30 cellular contexts compared by ENCODE assay signal in the genomic region with DNA sequence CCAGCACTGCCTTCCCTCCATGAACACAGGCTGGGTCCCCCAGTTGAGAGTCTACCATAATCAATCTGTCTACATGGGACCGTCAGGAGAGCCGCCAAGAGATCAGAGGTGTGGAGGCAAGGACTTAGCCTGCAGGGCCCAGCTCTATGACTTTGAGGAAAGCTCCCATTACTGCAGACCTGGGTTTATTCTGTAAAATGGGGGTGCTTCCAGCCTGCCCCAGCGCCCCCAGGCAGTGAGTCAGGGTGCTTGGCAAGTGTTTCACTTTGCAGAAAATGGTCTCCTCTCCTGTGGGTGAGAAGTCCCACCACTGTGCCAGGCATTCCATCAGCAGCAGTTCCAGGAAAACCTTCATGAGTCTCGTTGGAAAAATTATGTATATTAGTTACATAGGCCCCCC.
"Had no signal": no experiment of that assay in that cellular context is flagged by ENCODE, and none has a peak within 500 bp of the region (broad histone marks: within the 10 kb centered on the region; RNA-seq: fewer than 3 reads in every experiment).

No MANE protein-coding gene starts in this region.

- H3K4me1 Mint-ChIP-seq: activated CD4-positive, alpha-beta T cell treated with anti-CD3 and anti-CD28 coated beads for 36 hours; activated CD4-positive, alpha-beta T cell treated with anti-CD3 and anti-CD28 coated beads, Interleukin-2, amount 10 ng/mL, durations not matched to agents 24 days and 14 days; activated naive CD8-positive, alpha-beta T cell treated with anti-CD3 and anti-CD28 coated beads for 36 hours; activated naive CD8-positive, alpha-beta T cell treated with anti-CD3 and anti-CD28 coated beads, Interleukin-2, amount 50 U/mL, for 24 hours; T-helper 17 cell had no signal

- H3K27ac Mint-ChIP-seq: activated CD4-positive, alpha-beta T cell treated with anti-CD3 and anti-CD28 coated beads for 36 hours; activated CD4-positive, alpha-beta T cell treated with anti-CD3 and anti-CD28 coated beads, Interleukin-2, amount 10 ng/mL, durations not matched to agents 24 days and 14 days; activated CD8-positive, alpha-beta T cell treated with anti-CD3 and anti-CD28 coated beads for 36 hours; activated naive CD8-positive, alpha-beta T cell treated with anti-CD3 and anti-CD28 coated beads for 36 hours; activated naive CD8-positive, alpha-beta T cell treated with anti-CD3 and anti-CD28 coated beads, Interleukin-2, amount 50 U/mL, for 24 hours; activated T-cell treated with anti-CD3 and anti-CD28 coated beads, Interleukin-2, amount 50 U/mL, for 24 hours; activated T-cell treated with anti-CD3 and anti-CD28 coated beads, Interleukin-2, amount 50 U/mL, for 72 hours; T-helper 17 cell; T-helper 2 cell treated with Interferon-gamma antibody and Interleukin-4, amounts not matched to agents 5 μg/mL and 100 μg/mL, for 36 hours had no signal

- DNase-seq: activated CD4-positive, alpha-beta T cell treated with anti-CD3 and anti-CD28 coated beads for 36 hours; activated CD4-positive, CD25-positive, alpha-beta regulatory T cell; activated CD4-positive, CD25-positive, alpha-beta regulatory T cell treated with anti-CD3 and anti-CD28 coated beads, Interleukin-2, amount 50 U/mL, for 72 hours; activated CD8-positive, alpha-beta memory T cell treated with anti-CD3 and anti-CD28 coated beads, Interleukin-2, amount 50 U/mL, for 48 hours; activated CD8-positive, alpha-beta T cell treated with anti-CD3 and anti-CD28 coated beads for 36 hours; activated gamma-delta T cell; activated naive CD4-positive, alpha-beta T cell; activated naive CD4-positive, alpha-beta T cell treated with anti-CD3 and anti-CD28 coated beads, Interleukin-2, amount 50 U/mL, for 16 hours; activated naive CD8-positive, alpha-beta T cell treated with anti-CD3 and anti-CD28 coated beads for 36 hours; activated naive CD8-positive, alpha-beta T cell treated with anti-CD3 and anti-CD28 coated beads, Interleukin-2, amount 50 U/mL, for 24 hours; activated T-cell treated with anti-CD3 and anti-CD28 coated beads for 4 hours; activated T-cell treated with anti-CD3 and anti-CD28 coated beads, Interleukin-2, amount 50 U/mL, for 24 hours; activated T-cell treated with anti-CD3 and anti-CD28 coated beads, Interleukin-2, amount 50 U/mL, for 72 hours; amygdala; aorta; body of pancreas; caudate nucleus; cortex of kidney; dermis blood vessel endothelial cell; effector CD8-positive, alpha-beta T cell; foreskin keratinocyte; gastrocnemius medialis; T-helper 1 cell; T-helper 17 cell; T1000 had no signal

- H3K9me3 Mint-ChIP-seq: activated CD4-positive, alpha-beta T cell treated with anti-CD3 and anti-CD28 coated beads, Interleukin-2, amount 10 ng/mL, durations not matched to agents 24 days and 14 days; activated CD8-positive, alpha-beta T cell treated with anti-CD3 and anti-CD28 coated beads for 36 hours; activated naive CD8-positive, alpha-beta T cell treated with anti-CD3 and anti-CD28 coated beads for 36 hours; activated naive CD8-positive, alpha-beta T cell treated with anti-CD3 and anti-CD28 coated beads, Interleukin-2, amount 50 U/mL, for 24 hours; activated T-cell treated with anti-CD3 and anti-CD28 coated beads, Interleukin-2, amount 50 U/mL, for 24 hours; T-helper 2 cell treated with Interferon-gamma antibody and Interleukin-4, amounts not matched to agents 5 μg/mL and 100 μg/mL, for 36 hours had no signal

- H3K36me3 ChIP-seq: adrenal gland, gastrocnemius medialis had no signal

- H3K27me3 Mint-ChIP-seq: activated CD4-positive, alpha-beta T cell treated with anti-CD3 and anti-CD28 coated beads, Interleukin-2, amount 10 ng/mL, durations not matched to agents 24 days and 14 days had no signal

- H3K27ac ChIP-seq: adrenal gland, body of pancreas, foreskin keratinocyte, gastrocnemius medialis had no signal

- H3K27me3 ChIP-seq: adrenal gland, body of pancreas, foreskin keratinocyte had no signal

- H3K9me3 ChIP-seq: adrenal gland, gastrocnemius medialis had no signal

- H3K4me3 Mint-ChIP-seq: activated CD4-positive, alpha-beta T cell treated with anti-CD3 and anti-CD28 coated beads for 36 hours; activated CD4-positive, alpha-beta T cell treated with anti-CD3 and anti-CD28 coated beads, Interleukin-2, amount 10 ng/mL, durations not matched to agents 24 days and 14 days; activated CD8-positive, alpha-beta T cell treated with anti-CD3 and anti-CD28 coated beads for 36 hours; activated naive CD8-positive, alpha-beta T cell treated with anti-CD3 and anti-CD28 coated beads for 36 hours; activated naive CD8-positive, alpha-beta T cell treated with anti-CD3 and anti-CD28 coated beads, Interleukin-2, amount 50 U/mL, for 24 hours; activated T-cell treated with anti-CD3 and anti-CD28 coated beads, Interleukin-2, amount 50 U/mL, for 24 hours; activated T-cell treated with anti-CD3 and anti-CD28 coated beads, Interleukin-2, amount 50 U/mL, for 72 hours; T-helper 17 cell; T-helper 2 cell treated with Interferon-gamma antibody and Interleukin-4, amounts not matched to agents 5 μg/mL and 100 μg/mL, for 36 hours had no signal

- H3K4me1 ChIP-seq: adrenal gland, body of pancreas, foreskin keratinocyte, gastrocnemius medialis had no signal

- H3K4me3 ChIP-seq: adrenal gland, body of pancreas, gastrocnemius medialis had no signal

- ATAC-seq: activated CD4-positive, alpha-beta T cell treated with anti-CD3 and anti-CD28 coated beads for 36 hours; activated CD8-positive, alpha-beta T cell treated with anti-CD3 and anti-CD28 coated beads for 36 hours; activated naive CD8-positive, alpha-beta T cell treated with anti-CD3 and anti-CD28 coated beads, Interleukin-2, amount 50 U/mL, for 24 hours; activated T-cell treated with anti-CD3 and anti-CD28 coated beads, Interleukin-2, amount 50 U/mL, for 72 hours; body of pancreas; esophagus mucosa; foreskin keratinocyte; gastrocnemius medialis; SK-N-SH treated with all-trans-retinoic acid at 6 μM for 48 hours; T-helper 17 cell had no signal

- H3K36me3 Mint-ChIP-seq: activated naive CD8-positive, alpha-beta T cell treated with anti-CD3 and anti-CD28 coated beads for 36 hours had no signal
